In genomic region chr12:105107497-105108371, GRCh38 we compare ENCODE assay signal across 1 cellular context.
TF ChIP-seq lines count a peak whose summit lies in the region.

A gene with protein sequence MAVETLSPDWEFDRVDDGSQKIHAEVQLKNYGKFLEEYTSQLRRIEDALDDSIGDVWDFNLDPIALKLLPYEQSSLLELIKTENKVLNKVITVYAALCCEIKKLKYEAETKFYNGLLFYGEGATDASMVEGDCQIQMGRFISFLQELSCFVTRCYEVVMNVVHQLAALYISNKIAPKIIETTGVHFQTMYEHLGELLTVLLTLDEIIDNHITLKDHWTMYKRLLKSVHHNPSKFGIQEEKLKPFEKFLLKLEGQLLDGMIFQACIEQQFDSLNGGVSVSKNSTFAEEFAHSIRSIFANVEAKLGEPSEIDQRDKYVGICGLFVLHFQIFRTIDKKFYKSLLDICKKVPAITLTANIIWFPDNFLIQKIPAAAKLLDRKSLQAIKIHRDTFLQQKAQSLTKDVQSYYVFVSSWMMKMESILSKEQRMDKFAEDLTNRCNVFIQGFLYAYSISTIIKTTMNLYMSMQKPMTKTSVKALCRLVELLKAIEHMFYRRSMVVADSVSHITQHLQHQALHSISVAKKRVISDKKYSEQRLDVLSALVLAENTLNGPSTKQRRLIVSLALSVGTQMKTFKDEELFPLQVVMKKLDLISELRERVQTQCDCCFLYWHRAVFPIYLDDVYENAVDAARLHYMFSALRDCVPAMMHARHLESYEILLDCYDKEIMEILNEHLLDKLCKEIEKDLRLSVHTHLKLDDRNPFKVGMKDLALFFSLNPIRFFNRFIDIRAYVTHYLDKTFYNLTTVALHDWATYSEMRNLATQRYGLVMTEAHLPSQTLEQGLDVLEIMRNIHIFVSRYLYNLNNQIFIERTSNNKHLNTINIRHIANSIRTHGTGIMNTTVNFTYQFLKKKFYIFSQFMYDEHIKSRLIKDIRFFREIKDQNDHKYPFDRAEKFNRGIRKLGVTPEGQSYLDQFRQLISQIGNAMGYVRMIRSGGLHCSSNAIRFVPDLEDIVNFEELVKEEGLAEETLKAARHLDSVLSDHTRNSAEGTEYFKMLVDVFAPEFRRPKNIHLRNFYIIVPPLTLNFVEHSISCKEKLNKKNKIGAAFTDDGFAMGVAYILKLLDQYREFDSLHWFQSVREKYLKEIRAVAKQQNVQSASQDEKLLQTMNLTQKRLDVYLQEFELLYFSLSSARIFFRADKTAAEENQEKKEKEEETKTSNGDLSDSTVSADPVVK (plus strand): TSS chr12:105107731. CDS start chr12:105107801, 70 bp downstream.

TF ChIP-seq in HepG2, 621 proteins besides CTCF, POLR2A, EP300 and RAD21 (continued from another document and continues in another):
- TF ChIP-seq RERE (CRISPR knock-in tag; IDR thresholded peaks at IDR 0.05; ENCODE audit: low read depth) = no peak
- TF ChIP-seq TBP (CRISPR knock-in tag; IDR thresholded peaks at IDR 0.05) = no peak
- TF ChIP-seq ZFY (CRISPR knock-in tag; IDR thresholded peaks at IDR 0.05) = peak; percentile 85
- no peak for TF ChIP-seq ZNF335 (CRISPR knock-in tag; IDR thresholded peaks at IDR 0.05)
- peak; percentile 50; the same call in 1 of the 2 replicates for TF ChIP-seq ZNF558 (CRISPR knock-in tag; IDR thresholded peaks at IDR 0.05; ENCODE audit: borderline replicate concordance)
- no peak for TF ChIP-seq GMEB2 (CRISPR knock-in tag; IDR thresholded peaks at IDR 0.05; ENCODE audit: low read depth)
- no peak for TF ChIP-seq TCF7L2 (IDR thresholded peaks at IDR 0.05; ENCODE audit: low read depth, low read length)
- peak; percentile 52; the same call in 1 of the 2 replicates for TF ChIP-seq ZBTB8A (CRISPR knock-in tag; IDR thresholded peaks at IDR 0.05; ENCODE audit: borderline replicate concordance, low read depth)
- no peak for TF ChIP-seq RBM22 (optimal IDR thresholded peaks at IDR 0.05; ENCODE audit: low read length)
- TF ChIP-seq ZNF740 (CRISPR knock-in tag; IDR thresholded peaks at IDR 0.05) = no peak; the same call in 1 of the 2 replicates
- peak; percentile 55; the same call in 1 of the 2 replicates for TF ChIP-seq HOXD1 (CRISPR knock-in tag; IDR thresholded peaks at IDR 0.05)
- peak; percentile 96 for TF ChIP-seq TAF1 (CRISPR knock-in tag; IDR thresholded peaks at IDR 0.05)
- TF ChIP-seq ZNF282 (IDR thresholded peaks at IDR 0.05; ENCODE audit: partially characterized antibody) = no peak
- TF ChIP-seq TEAD3 (CRISPR knock-in tag; optimal IDR thresholded peaks at IDR 0.05; ENCODE audit: borderline replicate concordance) = peak; percentile 38
- peak; percentile 58 for TF ChIP-seq MED8 (CRISPR knock-in tag; IDR thresholded peaks at IDR 0.05; ENCODE audit: insufficient replicate concordance)
- TF ChIP-seq BORCS8-MEF2B (CRISPR knock-in tag; IDR thresholded peaks at IDR 0.05) = peak; percentile 93
- TF ChIP-seq PHF8 (CRISPR knock-in tag; IDR thresholded peaks at IDR 0.05) = peak; percentile 97
- peak; percentile 89 for TF ChIP-seq MTA1 (CRISPR knock-in tag; IDR thresholded peaks at IDR 0.05; ENCODE audit: borderline replicate concordance)
- TF ChIP-seq, protein P1, sequence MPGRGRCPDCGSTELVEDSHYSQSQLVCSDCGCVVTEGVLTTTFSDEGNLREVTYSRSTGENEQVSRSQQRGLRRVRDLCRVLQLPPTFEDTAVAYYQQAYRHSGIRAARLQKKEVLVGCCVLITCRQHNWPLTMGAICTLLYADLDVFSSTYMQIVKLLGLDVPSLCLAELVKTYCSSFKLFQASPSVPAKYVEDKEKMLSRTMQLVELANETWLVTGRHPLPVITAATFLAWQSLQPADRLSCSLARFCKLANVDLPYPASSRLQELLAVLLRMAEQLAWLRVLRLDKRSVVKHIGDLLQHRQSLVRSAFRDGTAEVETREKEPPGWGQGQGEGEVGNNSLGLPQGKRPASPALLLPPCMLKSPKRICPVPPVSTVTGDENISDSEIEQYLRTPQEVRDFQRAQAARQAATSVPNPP (CRISPR knock-in tag; IDR thresholded peaks at IDR 0.05) = no peak
- TF ChIP-seq RNF2 (conservative IDR thresholded peaks at IDR 0.05; ENCODE audit: low read depth) = peak; percentile 90; the same call in 1 of the 2 replicates
- no peak for TF ChIP-seq HIC2 (CRISPR knock-in tag; IDR thresholded peaks at IDR 0.05; ENCODE audit: low read depth)
- TF ChIP-seq ARNT2 (CRISPR knock-in tag; IDR thresholded peaks at IDR 0.05; ENCODE audit: low read depth) = peak; percentile 96
- peak; percentile 93 for TF ChIP-seq ZNF33B (CRISPR knock-in tag; IDR thresholded peaks at IDR 0.05)
- no peak for TF ChIP-seq SOX6 (IDR thresholded peaks at IDR 0.05)
- TF ChIP-seq SOX6 (CRISPR knock-in tag; IDR thresholded peaks at IDR 0.05) = peak; percentile 79
- TF ChIP-seq DNMT3B (CRISPR knock-in tag; conservative IDR thresholded peaks at IDR 0.05) = no peak
- peak; percentile 66; the same call in 1 of the 2 replicates for TF ChIP-seq BRCA1 (CRISPR knock-in tag; IDR thresholded peaks at IDR 0.05)
- peak; percentile 98 for TF ChIP-seq MEIS1 (CRISPR knock-in tag; IDR thresholded peaks at IDR 0.05; ENCODE audit: borderline replicate concordance)
- TF ChIP-seq PPARG (CRISPR knock-in tag; conservative IDR thresholded peaks at IDR 0.05) = peak; percentile 51; the same call in 1 of the 2 replicates
- TF ChIP-seq ARNT (IDR thresholded peaks at IDR 0.05) = no peak
- TF ChIP-seq ZNF878 (CRISPR knock-in tag; IDR thresholded peaks at IDR 0.05) = peak; percentile 78; the same call in 1 of the 2 replicates
- TF ChIP-seq ZSCAN30 (CRISPR knock-in tag; IDR thresholded peaks at IDR 0.05) = peak; percentile 84; the same call in 1 of the 2 replicates
- TF ChIP-seq, protein P2, sequence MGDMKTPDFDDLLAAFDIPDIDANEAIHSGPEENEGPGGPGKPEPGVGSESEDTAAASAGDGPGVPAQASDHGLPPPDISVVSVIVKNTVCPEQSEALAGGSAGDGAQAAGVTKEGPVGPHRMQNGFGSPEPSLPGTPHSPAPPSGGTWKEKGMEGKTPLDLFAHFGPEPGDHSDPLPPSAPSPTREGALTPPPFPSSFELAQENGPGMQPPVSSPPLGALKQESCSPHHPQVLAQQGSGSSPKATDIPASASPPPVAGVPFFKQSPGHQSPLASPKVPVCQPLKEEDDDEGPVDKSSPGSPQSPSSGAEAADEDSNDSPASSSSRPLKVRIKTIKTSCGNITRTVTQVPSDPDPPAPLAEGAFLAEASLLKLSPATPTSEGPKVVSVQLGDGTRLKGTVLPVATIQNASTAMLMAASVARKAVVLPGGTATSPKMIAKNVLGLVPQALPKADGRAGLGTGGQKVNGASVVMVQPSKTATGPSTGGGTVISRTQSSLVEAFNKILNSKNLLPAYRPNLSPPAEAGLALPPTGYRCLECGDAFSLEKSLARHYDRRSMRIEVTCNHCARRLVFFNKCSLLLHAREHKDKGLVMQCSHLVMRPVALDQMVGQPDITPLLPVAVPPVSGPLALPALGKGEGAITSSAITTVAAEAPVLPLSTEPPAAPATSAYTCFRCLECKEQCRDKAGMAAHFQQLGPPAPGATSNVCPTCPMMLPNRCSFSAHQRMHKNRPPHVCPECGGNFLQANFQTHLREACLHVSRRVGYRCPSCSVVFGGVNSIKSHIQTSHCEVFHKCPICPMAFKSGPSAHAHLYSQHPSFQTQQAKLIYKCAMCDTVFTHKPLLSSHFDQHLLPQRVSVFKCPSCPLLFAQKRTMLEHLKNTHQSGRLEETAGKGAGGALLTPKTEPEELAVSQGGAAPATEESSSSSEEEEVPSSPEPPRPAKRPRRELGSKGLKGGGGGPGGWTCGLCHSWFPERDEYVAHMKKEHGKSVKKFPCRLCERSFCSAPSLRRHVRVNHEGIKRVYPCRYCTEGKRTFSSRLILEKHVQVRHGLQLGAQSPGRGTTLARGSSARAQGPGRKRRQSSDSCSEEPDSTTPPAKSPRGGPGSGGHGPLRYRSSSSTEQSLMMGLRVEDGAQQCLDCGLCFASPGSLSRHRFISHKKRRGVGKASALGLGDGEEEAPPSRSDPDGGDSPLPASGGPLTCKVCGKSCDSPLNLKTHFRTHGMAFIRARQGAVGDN (CRISPR knock-in tag; IDR thresholded peaks at IDR 0.05) = peak; percentile 98
- TF ChIP-seq, protein P3, sequence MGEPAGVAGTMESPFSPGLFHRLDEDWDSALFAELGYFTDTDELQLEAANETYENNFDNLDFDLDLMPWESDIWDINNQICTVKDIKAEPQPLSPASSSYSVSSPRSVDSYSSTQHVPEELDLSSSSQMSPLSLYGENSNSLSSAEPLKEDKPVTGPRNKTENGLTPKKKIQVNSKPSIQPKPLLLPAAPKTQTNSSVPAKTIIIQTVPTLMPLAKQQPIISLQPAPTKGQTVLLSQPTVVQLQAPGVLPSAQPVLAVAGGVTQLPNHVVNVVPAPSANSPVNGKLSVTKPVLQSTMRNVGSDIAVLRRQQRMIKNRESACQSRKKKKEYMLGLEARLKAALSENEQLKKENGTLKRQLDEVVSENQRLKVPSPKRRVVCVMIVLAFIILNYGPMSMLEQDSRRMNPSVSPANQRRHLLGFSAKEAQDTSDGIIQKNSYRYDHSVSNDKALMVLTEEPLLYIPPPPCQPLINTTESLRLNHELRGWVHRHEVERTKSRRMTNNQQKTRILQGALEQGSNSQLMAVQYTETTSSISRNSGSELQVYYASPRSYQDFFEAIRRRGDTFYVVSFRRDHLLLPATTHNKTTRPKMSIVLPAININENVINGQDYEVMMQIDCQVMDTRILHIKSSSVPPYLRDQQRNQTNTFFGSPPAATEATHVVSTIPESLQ (CRISPR knock-in tag; conservative IDR thresholded peaks at IDR 0.05) = no peak
- TF ChIP-seq, protein P4, sequence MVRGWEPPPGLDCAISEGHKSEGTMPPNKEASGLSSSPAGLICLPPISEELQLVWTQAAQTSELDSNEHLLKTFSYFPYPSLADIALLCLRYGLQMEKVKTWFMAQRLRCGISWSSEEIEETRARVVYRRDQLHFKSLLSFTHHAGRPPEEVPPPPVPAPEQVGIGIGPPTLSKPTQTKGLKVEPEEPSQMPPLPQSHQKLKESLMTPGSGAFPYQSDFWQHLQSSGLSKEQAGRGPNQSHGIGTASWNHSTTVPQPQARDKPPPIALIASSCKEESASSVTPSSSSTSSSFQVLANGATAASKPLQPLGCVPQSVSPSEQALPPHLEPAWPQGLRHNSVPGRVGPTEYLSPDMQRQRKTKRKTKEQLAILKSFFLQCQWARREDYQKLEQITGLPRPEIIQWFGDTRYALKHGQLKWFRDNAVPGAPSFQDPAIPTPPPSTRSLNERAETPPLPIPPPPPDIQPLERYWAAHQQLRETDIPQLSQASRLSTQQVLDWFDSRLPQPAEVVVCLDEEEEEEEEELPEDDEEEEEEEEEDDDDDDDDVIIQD (CRISPR knock-in tag; IDR thresholded peaks at IDR 0.05; ENCODE audit: low read depth) = peak; percentile 55; the same call in 1 of the 2 replicates
- TF ChIP-seq ARNTL (CRISPR knock-in tag; IDR thresholded peaks at IDR 0.05) = peak; percentile 84
- peak; percentile 84 for TF ChIP-seq HNRNPK (IDR thresholded peaks at IDR 0.05; ENCODE audit: low read depth, low read length, poor library complexity, severe bottlenecking)
- no peak for TF ChIP-seq SNAPC2 (CRISPR knock-in tag; IDR thresholded peaks at IDR 0.05)
